ENCODE assay signal across 9 cellular contexts in the genomic region with DNA sequence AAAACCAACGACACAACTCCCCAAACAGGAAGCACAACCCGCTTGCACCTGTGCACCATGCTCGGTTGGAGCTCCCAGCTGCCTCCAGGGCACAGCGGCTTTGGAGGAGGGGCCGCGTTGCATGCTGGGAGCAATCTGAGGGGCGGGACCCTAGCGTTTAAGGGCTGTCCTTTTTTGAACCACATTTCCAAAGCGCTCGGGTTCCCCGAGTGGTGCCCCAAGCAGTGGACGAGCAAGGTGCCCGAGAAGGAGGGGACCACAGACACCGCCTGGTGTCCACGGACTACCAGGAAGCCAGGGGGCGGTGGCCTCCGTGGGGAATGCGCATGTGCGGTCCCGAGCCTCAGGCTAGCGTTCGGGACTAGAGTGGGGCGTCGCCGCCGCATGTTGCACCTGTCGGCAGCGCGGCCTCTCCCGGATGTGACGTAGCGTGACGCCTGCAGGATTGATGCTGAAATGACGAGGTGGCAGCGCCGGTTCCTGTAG. TPM values are rescaled to one million over a fixed set of nuclear protein-coding genes. Genes with fewer than 3 reads are reported as not detected.
DNase-seq lines count a peak whose midpoint lies in the region; ATAC-seq and TF ChIP-seq lines count a peak whose summit lies in the region.
"Had no signal": no experiment of that assay in that cellular context is flagged by ENCODE, and none has a peak within 500 bp of the region (broad histone marks: within the 10 kb centered on the region; RNA-seq: fewer than 3 reads in every experiment).

No MANE protein-coding gene starts in this region.

- H2AFZ ChIP-seq in MM.1S (ENCODE audit: low read length), result no peak overlapping the region; the same call in 1 of the 2 replicates

- ATAC-seq in HG02588 (IDR thresholded peaks at IDR 0.05; ENCODE audit: unreplicated experiment) (no peak), GM19351 (IDR thresholded peaks at IDR 0.05; ENCODE audit: unreplicated experiment) (no peak)

- no peak overlapping the region for H3K9ac ChIP-seq in MM.1S (ENCODE audit: low read length)

- H4K20me1 ChIP-seq in MM.1S (ENCODE audit: insufficient read depth, low read length), result no peaks in the 10 kb centered on the region

- H3K27ac ChIP-seq in spleen, result peak overlapping the region in 6 of 8 donors; percentile 23 to 75 (median 54)
- no peak overlapping the region for H3K27ac ChIP-seq in MM.1S (ENCODE audit: low read length)

- intact Hi-C loops in spleen (cut with DNase I; ENCODE audit: low total_unique reads), result no loop called here

- no peak for TF ChIP-seq POLR2A in spleen (IDR thresholded peaks at IDR 0.05)

- peaks cover 0 to 20% (median 3%) of the 10 kb centered on the region in 6 donors for H3K4me1 ChIP-seq in spleen
- H3K4me1 ChIP-seq in MM.1S (ENCODE audit: low read length), result no peaks in the 10 kb centered on the region

- peak; percentile 94 for DNase-seq in GDM1 (lab: John Stamatoyannopoulos, UW)
- DNase-seq in SW480 (ENCODE audit: low spot score), result peak; percentile 32
- DNase-seq in central memory CD4-positive, alpha-beta T cell, result peak; percentile 66
- peak; percentile 91 for DNase-seq in spleen
- DNase-seq in MM.1S, result no peak
- DNase-seq in T1000 (lab: John Stamatoyannopoulos, UW), result no peak

- no peaks in the 10 kb centered on the region for H3K9me2 ChIP-seq in MM.1S (replicated peaks; ENCODE audit: insufficient read depth, low read length)

- WGBS in spleen, 5 donors, result 39 to 56% (median 54%) methylated on average over 34 to 36 of the region's 36 CpGs

- no peak overlapping the region for H3K4me2 ChIP-seq in MM.1S (ENCODE audit: low read depth, low read length)

- H3K4me3 ChIP-seq in spleen (peak overlapping the region in 5 of 8 donors; percentile 4 to 55 (median 34)), MM.1S (ENCODE audit: low read length) (no peak overlapping the region)

- H3F3A ChIP-seq in MM.1S (ENCODE audit: insufficient read depth, low read length), result no peaks in the 10 kb centered on the region

- H3K36me3 ChIP-seq in spleen (no peaks in the 10 kb centered on the region), MM.1S (replicated peaks; ENCODE audit: insufficient read depth, low read length) (no peaks in the 10 kb centered on the region)

- H3K27me3 ChIP-seq in spleen (replicated peaks in 1 of 7) (no peaks in the 10 kb centered on the region), MM.1S (replicated peaks; ENCODE audit: insufficient read depth, low read length) (peaks cover 77% of the 10 kb centered on the region)

- TF ChIP-seq CTCF in spleen (IDR thresholded peaks at IDR 0.05 in 8 of 11, conservative IDR thresholded peaks at IDR 0.05 in 3 of 11) (no peak), MM.1S (IDR thresholded peaks at IDR 0.05; ENCODE audit: low read length) (no peak)

- H3K79me2 ChIP-seq in MM.1S (ENCODE audit: low read length), result no peaks in the 10 kb centered on the region

- no peaks in the 10 kb centered on the region for H3K9me3 ChIP-seq in spleen
- no peaks in the 10 kb centered on the region for H3K9me3 ChIP-seq in MM.1S (replicated peaks; ENCODE audit: insufficient read depth, low read length)

RNA-seq across cellular contexts. Expression of a gene that starts 11.9 kb away (rescaled TPM):
- 1 to 10 TPM; 2.0 to 3.9 (median 3.3) TPM for total RNA-seq in spleen
- 1 to 10 TPM; 2.3 to 2.6 (median 2.3) TPM for polyA plus RNA-seq in spleen

RNA-seq across cellular contexts. Expression of a gene that starts 21.6 kb away (rescaled TPM):
- under 1 TPM in 3 of 7 donors, not detected in 4; 0.22 to 0.27 (median 0.26) TPM for total RNA-seq in spleen
- under 1 TPM in 2 of 3 donors, not detected in 1; under 0.01 to 0.02 TPM for polyA plus RNA-seq in spleen
- total RNA-seq: T-helper 2 cell treated with Interferon-gamma antibody and Interleukin-4, amounts not matched to agents 100 ng/mL and 5 ng/mL, for 36 hours had no signal

RNA-seq across cellular contexts. Expression of a gene that starts 47.5 kb away (rescaled TPM):
- total RNA-seq in spleen, result 10 to 100 TPM in 2 of 7 donors, 1 to 10 TPM in 5; 5.4 to 10.8 (median 8.3) TPM
- 1 to 10 TPM; 1.4 to 2.7 (median 2.2) TPM for polyA plus RNA-seq in spleen

RNA-seq across cellular contexts. Expression of a gene that starts 56.0 kb away (rescaled TPM):
- total RNA-seq in spleen, result 1 to 10 TPM; 3.9 to 7.5 (median 4.5) TPM
- 1 to 10 TPM; 2.2 to 2.9 (median 2.8) TPM for polyA plus RNA-seq in spleen

Comparison
In these comparisons a context has a peak if more than half of its experiments do, and no peak if none do; other contexts are left out.
1. DNase-seq: peak in GDM1 (single experiment), SW480 (single experiment), central memory CD4-positive, alpha-beta T cell (single experiment) and spleen (single experiment); none in MM.1S (single experiment) and T1000 (single experiment).